In the genomic region with DNA sequence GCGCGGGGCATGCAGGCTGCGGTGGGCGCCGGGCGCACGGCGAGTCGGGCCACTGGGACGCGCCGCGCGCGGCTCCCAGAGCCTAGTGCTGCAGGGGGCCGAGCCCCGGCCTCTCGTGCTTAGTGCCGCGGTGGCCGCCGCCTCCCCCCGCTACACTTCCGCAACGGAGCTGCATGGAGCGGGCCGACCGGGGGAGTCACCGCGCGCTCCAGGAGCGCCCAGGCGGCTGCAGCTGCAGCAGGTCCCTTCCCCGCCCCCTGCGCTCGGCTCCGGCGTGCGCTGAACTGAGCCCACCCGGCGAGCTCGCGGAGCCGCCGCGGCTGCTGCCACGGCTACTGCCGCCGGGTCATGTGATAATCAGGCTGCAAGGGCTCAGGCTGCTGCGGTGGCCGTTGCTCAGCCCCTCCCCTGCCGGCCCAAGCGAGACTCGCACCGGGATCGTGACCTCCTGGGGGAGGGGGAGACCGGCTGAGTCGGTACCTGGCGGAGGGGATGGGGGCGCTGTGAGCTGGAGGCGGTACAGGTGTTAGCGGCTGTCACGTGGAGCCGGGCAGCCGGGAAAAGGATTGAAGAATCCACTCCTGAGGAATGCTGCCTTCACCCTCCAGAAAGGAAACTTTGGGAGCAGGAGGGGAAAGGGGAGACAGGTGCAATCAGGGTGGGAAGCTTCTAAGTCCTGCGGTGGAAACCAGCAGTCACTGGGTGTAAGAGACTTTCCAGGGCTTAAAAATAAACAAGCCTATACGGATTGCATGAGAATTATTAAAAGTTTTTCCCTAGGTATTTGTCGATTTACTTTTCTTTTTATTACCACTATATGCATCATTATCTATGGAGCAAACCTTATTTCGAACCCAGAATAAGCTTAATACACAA, we compare ENCODE assay signal across 8 cellular contexts. TPM values are rescaled to one million over a fixed set of nuclear protein-coding genes. Genes with fewer than 3 reads are reported as not detected.
A peak's percentile ranks its signal among the peaks of the same experiment; 100 is the strongest.
DNase-seq lines count a peak whose midpoint lies in the region; ATAC-seq and TF ChIP-seq lines count a peak whose summit lies in the region.

Gene PPM1H, minus strand, starts transcription at position 352 of the 876 bp plus-strand sequence. CDS start 414 bp downstream, outside the sequence.

- intact Hi-C loops in natural killer cell (cut with micrococcal nuclease) = no loop called here

- 1% methylated on average over 69 of the region's 69 CpGs for WGBS in urinary bladder

- in situ Hi-C loops in Caki2 (cut with HindIII; ENCODE audit: low pct_unique_long_range_greater_than_20kb, low sequenced_read_pairs) = no loop called here

- H3K27me3 ChIP-seq in foreskin keratinocyte = peaks cover 70% of the 10 kb centered on the region

- H3K27ac Mint-ChIP-seq in natural killer cell = no peak within 1 kb of the TSS

- peaks cover 13% of the 10 kb centered on the region for H3K4me1 Mint-ChIP-seq in activated T-cell treated with anti-CD3 and anti-CD28 coated beads, Interleukin-2, amount 50 U/mL, for 4 hours (ENCODE audit: low read depth)
- peaks cover 12 to 15% of the 10 kb centered on the region in 2 donors for H3K4me1 Mint-ChIP-seq in natural killer cell

- H3K9me3 Mint-ChIP-seq in activated T-cell treated with anti-CD3 and anti-CD28 coated beads, Interleukin-2, amount 50 U/mL, for 4 hours = no peaks in the 10 kb centered on the region
- H3K9me3 Mint-ChIP-seq in natural killer cell = peaks cover 2 to 3% of the 10 kb centered on the region in 2 donors

- no peaks in the 10 kb centered on the region for H3K36me3 Mint-ChIP-seq in activated T-cell treated with anti-CD3 and anti-CD28 coated beads, Interleukin-2, amount 50 U/mL, for 4 hours (ENCODE audit: insufficient read depth)
- no peaks in the 10 kb centered on the region for H3K36me3 Mint-ChIP-seq in natural killer cell

- peak within 1 kb of the TSS; percentile 78 for H3K4me3 Mint-ChIP-seq in activated T-cell treated with anti-CD3 and anti-CD28 coated beads, Interleukin-2, amount 50 U/mL, for 4 hours
- peak within 1 kb of the TSS; percentile 82 for H3K4me3 Mint-ChIP-seq in natural killer cell

- peak within 1 kb of the TSS; percentile 75 for H3K4me3 ChIP-seq in urinary bladder (ENCODE audit: low read depth, low read length)

- peaks cover 44% of the 10 kb centered on the region for H3K27me3 Mint-ChIP-seq in activated T-cell treated with anti-CD3 and anti-CD28 coated beads, Interleukin-2, amount 50 U/mL, for 4 hours (ENCODE audit: low read depth)
- peaks cover 21 to 31% of the 10 kb centered on the region in 2 donors for H3K27me3 Mint-ChIP-seq in natural killer cell (ENCODE audit: low read depth in 2 of 2)

- TF ChIP-seq CTCF in foreskin keratinocyte (conservative IDR thresholded peaks at IDR 0.05) (peak; percentile 28), natural killer cell (IDR thresholded peaks at IDR 0.05) (no peak)

- DNase-seq in Caki2 (ENCODE audit: low read depth) (peak; percentile 95), NCI-H510A treated with DMSO at 0.1 percent for 48 hours (lab: John Stamatoyannopoulos, UW) (peak; percentile 92), foreskin keratinocyte (no peak), natural killer cell (no peak)
- DNase-seq in activated T-cell treated with anti-CD3 and anti-CD28 coated beads, Interleukin-2, amount 50 U/mL, for 4 hours = no peak

- H3K27ac ChIP-seq in foreskin keratinocyte = no peak within 1 kb of the TSS
- H3K27ac ChIP-seq in urinary bladder (ENCODE audit: low read depth) = no peak within 1 kb of the TSS

- H3K36me3 ChIP-seq in urinary bladder (ENCODE audit: insufficient read depth) = no peaks in the 10 kb centered on the region

- ATAC-seq in GM19395 (IDR thresholded peaks at IDR 0.05; ENCODE audit: unreplicated experiment) = peak; percentile 80
- ATAC-seq in HG03439 (IDR thresholded peaks at IDR 0.05; ENCODE audit: unreplicated experiment) = peak; percentile 70
- peak; percentile 72 to 73 for ATAC-seq in activated T-cell treated with anti-CD3 and anti-CD28 coated beads, Interleukin-2, amount 50 U/mL, for 4 hours
- peak; percentile 69 for ATAC-seq in foreskin keratinocyte
- ATAC-seq in natural killer cell = peak; percentile 46 to 84 (median 81)

- H3K4me1 ChIP-seq in foreskin keratinocyte (no peaks in the 10 kb centered on the region), urinary bladder (ENCODE audit: insufficient read depth) (peaks cover 1% of the 10 kb centered on the region)

RNA-seq across cellular contexts. Expression of gene PPM1H, which starts in this region (rescaled TPM):
- 33.3 and 34.3 TPM in 2 replicates for total RNA-seq in Caki2 (2014; rRNA removed; shearing (Covaris generic); ENCODE audit: low replicate concordance)
- total RNA-seq in activated T-cell treated with anti-CD3 and anti-CD28 coated beads, Interleukin-2, amount 50 U/mL, for 4 hours = under 1 TPM; 0.03 to 0.25 (median 0.19) TPM
- total RNA-seq in foreskin keratinocyte (not detected in 2 replicates), natural killer cell (1 to 10 TPM in 1 of 3 donors, under 1 TPM in 2; 0.18 to 2.1 (median 0.40) TPM), urinary bladder (6.5 TPM)
- polyA plus RNA-seq in foreskin keratinocyte (0.01 TPM in 1 of 2 replicates, not detected in the other), urinary bladder (1.4 TPM)

Comparison
In these comparisons a context has a peak if more than half of its experiments do, and no peak if none do; other contexts are left out.
1. Peak in ATAC-seq in activated T-cell treated with anti-CD3 and anti-CD28 coated beads, Interleukin-2, amount 50 U/mL, for 4 hours; RNA of the gene not detected or under 1 TPM.
2. Peak in ATAC-seq in foreskin keratinocyte; RNA of the gene not detected or under 1 TPM.
3. DNase-seq: peak in Caki2 (single experiment) and NCI-H510A treated with DMSO at 0.1 percent for 48 hours (single experiment); none in activated T-cell treated with anti-CD3 and anti-CD28 coated beads, Interleukin-2, amount 50 U/mL, for 4 hours (single experiment), foreskin keratinocyte (0 of 2) and natural killer cell (single experiment).
4. Peak in every context shown above with its lines, with median percentiles within 50 percentile points of each other: ATAC-seq.